15 cellular contexts compared by ENCODE assay signal in the genomic region with DNA sequence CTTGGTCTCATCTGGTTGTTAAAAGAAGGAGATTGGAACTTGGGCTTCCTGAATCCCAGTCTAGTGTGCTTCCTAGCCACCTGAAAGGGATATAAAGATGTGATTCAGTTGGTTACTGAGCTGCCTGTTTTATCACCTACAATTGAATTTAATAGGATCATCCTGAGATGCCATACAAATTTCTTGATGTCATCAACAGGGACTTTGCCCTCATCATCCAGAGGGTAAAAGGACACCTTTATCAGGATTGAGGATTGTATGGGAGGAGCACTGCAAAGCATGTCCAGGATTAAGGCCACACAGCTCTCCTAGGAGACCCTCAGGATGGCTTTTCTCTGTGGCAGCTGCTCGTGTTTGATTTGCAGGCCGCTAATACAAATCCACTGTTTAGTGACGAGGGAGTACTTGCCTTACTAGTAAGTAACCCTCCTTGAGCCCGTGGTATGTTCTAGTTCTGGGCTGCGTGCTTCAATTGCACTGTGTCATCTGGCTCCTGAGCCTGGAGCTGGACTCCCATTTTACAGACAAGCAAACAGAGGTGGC. TPM values are rescaled to one million over a fixed set of nuclear protein-coding genes. Genes with fewer than 3 reads are reported as not detected.
DNase-seq lines count a peak whose midpoint lies in the region; ATAC-seq and TF ChIP-seq lines count a peak whose summit lies in the region.
"Had no signal": no experiment of that assay in that cellular context is flagged by ENCODE, and none has a peak within 500 bp of the region (broad histone marks: within the 10 kb centered on the region; RNA-seq: fewer than 3 reads in every experiment).

No MANE protein-coding gene starts in this region.

- H3K36me3 ChIP-seq in WERI-Rb-1, result no peaks in the 10 kb centered on the region
- H3K36me3 ChIP-seq: BE2C had no signal

- H3K27me3 ChIP-seq in WERI-Rb-1 (ENCODE audit: insufficient read depth, low read depth, severe bottlenecking) (no peaks in the 10 kb centered on the region), right cardiac atrium (ENCODE audit: control insufficient read depth, insufficient read depth) (no peaks in the 10 kb centered on the region)
- H3K27me3 ChIP-seq: BE2C had no signal

- H3K27ac ChIP-seq in WERI-Rb-1 (no peak overlapping the region), right cardiac atrium (ENCODE audit: low read length) (no peak overlapping the region)
- H3K27ac ChIP-seq: GM23248, HL-60 had no signal

- 98% methylated on average over 5 of the region's 5 CpGs for WGBS in right cardiac atrium

- H3K36me3 Mint-ChIP-seq in osteocyte (ENCODE audit: unreplicated experiment), result peaks cover 11% of the 10 kb centered on the region
- H3K36me3 Mint-ChIP-seq: CD14-positive monocyte; CD4-positive, alpha-beta memory T cell had no signal

- H3K4me1 ChIP-seq in right cardiac atrium (ENCODE audit: control insufficient read depth, insufficient read depth, low read length), result peaks cover 11% of the 10 kb centered on the region
- H3K4me1 ChIP-seq: BE2C had no signal

- H3K4me1 Mint-ChIP-seq in osteocyte (ENCODE audit: unreplicated experiment), result peaks cover 85% of the 10 kb centered on the region
- H3K4me1 Mint-ChIP-seq: CD4-positive, alpha-beta memory T cell had no signal

- no peaks in the 10 kb centered on the region for H3K27me3 Mint-ChIP-seq in osteocyte (ENCODE audit: unreplicated experiment)

- ATAC-seq in GM18505 (IDR thresholded peaks at IDR 0.05; ENCODE audit: unreplicated experiment) (no peak), right cardiac atrium (no peak)

- no peak overlapping the region for H3K4me3 ChIP-seq in WERI-Rb-1 (ENCODE audit: low read depth, low read length)
- no peak overlapping the region for H3K4me3 ChIP-seq in right cardiac atrium (ENCODE audit: low read length)
- H3K4me3 ChIP-seq: GM23248 had no signal

- H3K27ac Mint-ChIP-seq in osteocyte (ENCODE audit: unreplicated experiment), result peak overlapping the region; percentile 54

- TF ChIP-seq CTCF in WERI-Rb-1 (IDR thresholded peaks at IDR 0.05; ENCODE audit: low read depth, low read length), result no peak
- no peak for TF ChIP-seq CTCF in osteocyte (IDR thresholded peaks at IDR 0.05)

- DNase-seq in NCI-H524 (lab: John Stamatoyannopoulos, UW) (peak; percentile 11 to 76), WERI-Rb-1 (peak; percentile 72), osteocyte (ENCODE audit: extremely low spot score, unreplicated experiment) (no peak), right cardiac atrium (no peak), GOT3 (lab: John Stamatoyannopoulos, UW) (no peak)
- DNase-seq: ACHN; BE2C; CD4-positive, alpha-beta memory T cell; DMS79 treated with DMSO at 0.1 percent for 48 hours; GF-D8; GM23248; HCEC 1CT had no signal

- H3K9me3 Mint-ChIP-seq in osteocyte (ENCODE audit: unreplicated experiment), result no peaks in the 10 kb centered on the region
- H3K9me3 Mint-ChIP-seq: CD14-positive monocyte; CD4-positive, alpha-beta memory T cell had no signal

- no peak for TF ChIP-seq POLR2A in GM18505 (IDR thresholded peaks at IDR 0.05; ENCODE audit: borderline replicate concordance, extremely low read depth, insufficient read depth, insufficient read length)

- H3K4me3 Mint-ChIP-seq in osteocyte (ENCODE audit: unreplicated experiment), result no peak overlapping the region
- H3K4me3 Mint-ChIP-seq: CD14-positive monocyte; CD4-positive, alpha-beta memory T cell had no signal

- H3K9me3 ChIP-seq in WERI-Rb-1 (ENCODE audit: severe bottlenecking) (no peaks in the 10 kb centered on the region), right cardiac atrium (ENCODE audit: control insufficient read depth, low read length) (no peaks in the 10 kb centered on the region)
- H3K9me3 ChIP-seq: BE2C had no signal

- intact Hi-C loops in right cardiac atrium (cut with DNase I), result no loop called here

RNA-seq across cellular contexts. Expression of gene SH3RF3, which starts 28.6 kb away (rescaled TPM):
- total RNA-seq in osteocyte (79.4 and 84.4 TPM in 2 replicates), right cardiac atrium (1 to 10 TPM; 7.2 to 8.8 (median 8.1) TPM)
- polyA plus RNA-seq in right cardiac atrium, result 5.7 TPM

Comparison
In these comparisons a context has a peak if more than half of its experiments do, and no peak if none do; other contexts are left out.
1. DNase-seq: peak in NCI-H524 (2 of 2) and WERI-Rb-1 (single experiment); none in osteocyte (single experiment), right cardiac atrium (0 of 3) and GOT3 (single experiment).